ENCODE assay signal across 22 cellular contexts in genomic region chr7:129801882-129802281, GRCh38.
A peak's percentile ranks its signal among the peaks of the same experiment; 100 is the strongest.
DNase-seq lines count a peak whose midpoint lies in the region; ATAC-seq and TF ChIP-seq lines count a peak whose summit lies in the region.
"Had no signal": no experiment of that assay in that cellular context is flagged by ENCODE, and none has a peak within 500 bp of the region (broad histone marks: within the 10 kb centered on the region; RNA-seq: fewer than 3 reads in every experiment).

No MANE protein-coding gene starts in this region.

- no peaks in the 10 kb centered on the region for H3K27me3 ChIP-seq in spleen (replicated peaks in 1 of 7)
- H3K27me3 ChIP-seq: testis, uterus had no signal

- H3K36me3 Mint-ChIP-seq in WTC11 (no peaks in the 10 kb centered on the region), MCF 10A (ENCODE audit: insufficient read depth, unreplicated experiment) (no peaks in the 10 kb centered on the region)
- H3K36me3 Mint-ChIP-seq in activated T-helper 1 cell treated with anti-CD3 and anti-CD28 coated beads, Interleukin-12 subunit alpha, Interleukin-12 subunit beta, Interleukin-2, Interleukin-4 antibody, amounts not matched to agents 30 ng/mL and 10 ng/mL and 1 ng/mL, durations not matched to agents 14 hours and 24 hours and 36 hours (ENCODE audit: low read depth): no peaks in the 10 kb centered on the region

- POLR2A ChIA-PET in WTC11 (lab: Charles Lee): interaction anchor here (0.6 kb wide), 1 partner anchor 25 kb away, joined by 3 read pairs; no protein-coding TSS in a partner anchor
- POLR2A ChIA-PET in MCF 10A (lab: Yijun Ruan, JAX): no interaction called here

- peak; percentile 41 for ATAC-seq in WTC11
- ATAC-seq: activated CD8-positive, alpha-beta T cell treated with anti-CD3 and anti-CD28 coated beads for 36 hours had no signal

- H3K4me3 ChIP-seq in spleen: no peak overlapping the region
- H3K4me3 ChIP-seq: GM23248, smooth muscle cell, testis, uterus had no signal

- CTCF ChIA-PET in WTC11 (lab: Charles Lee): interaction anchor here (1.6 kb wide), 1 partner anchor 23 kb away, joined by 15 read pairs; no protein-coding TSS in a partner anchor
- CTCF ChIA-PET in MCF 10A (lab: Yijun Ruan, JAX): interaction anchor here (0.6 kb wide), 1 partner anchor 10 kb away, joined by 3 read pairs; no protein-coding TSS in a partner anchor

- TF ChIP-seq POLR2A in spleen (IDR thresholded peaks at IDR 0.05): no peak

- no TSS peak for BruUV-seq in MCF 10A (replicated peaks; lab: Mats Ljungman, UMichigan)

- no peaks in the 10 kb centered on the region for H3K9me3 ChIP-seq in spleen
- H3K9me3 ChIP-seq: neutrophil, testis, uterus had no signal

- 68 to 80% (median 71%) methylated on average over 5 of the region's 5 CpGs for WGBS in spleen, 5 donors

- TF ChIP-seq CTCF in WTC11 (IDR thresholded peaks at IDR 0.05) (no peak), spleen (IDR thresholded peaks at IDR 0.05 in 8 of 11, conservative IDR thresholded peaks at IDR 0.05 in 3 of 11) (no peak), MCF 10A (IDR thresholded peaks at IDR 0.05; ENCODE audit: unreplicated experiment) (no peak)

- H3K9me3 Mint-ChIP-seq in WTC11: no peaks in the 10 kb centered on the region
- no peaks in the 10 kb centered on the region for H3K9me3 Mint-ChIP-seq in MCF 10A (ENCODE audit: unreplicated experiment)
- H3K9me3 Mint-ChIP-seq in activated T-helper 1 cell treated with anti-CD3 and anti-CD28 coated beads, Interleukin-12 subunit alpha, Interleukin-12 subunit beta, Interleukin-2, Interleukin-4 antibody, amounts not matched to agents 30 ng/mL and 10 ng/mL and 1 ng/mL, durations not matched to agents 14 hours and 24 hours and 36 hours: no peaks in the 10 kb centered on the region
- H3K9me3 Mint-ChIP-seq: activated CD8-positive, alpha-beta T cell treated with anti-CD3 and anti-CD28 coated beads for 36 hours had no signal

- intact Hi-C loops in spleen (cut with DNase I; ENCODE audit: low total_unique reads) (no loop called here), MCF 10A (cut with micrococcal nuclease) (no loop called here)
- intact Hi-C loops in activated T-helper 1 cell treated with anti-CD3 and anti-CD28 coated beads, Interleukin-12 subunit alpha, Interleukin-12 subunit beta, Interleukin-2, Interleukin-4 antibody, amounts not matched to agents 30 ng/mL and 10 ng/mL and 1 ng/mL, durations not matched to agents 14 hours and 24 hours and 36 hours (cut with micrococcal nuclease): no loop called here

- H3K4me3 Mint-ChIP-seq in WTC11 (no peak overlapping the region), MCF 10A (ENCODE audit: unreplicated experiment) (no peak overlapping the region)
- no peak overlapping the region for H3K4me3 Mint-ChIP-seq in activated T-helper 1 cell treated with anti-CD3 and anti-CD28 coated beads, Interleukin-12 subunit alpha, Interleukin-12 subunit beta, Interleukin-2, Interleukin-4 antibody, amounts not matched to agents 30 ng/mL and 10 ng/mL and 1 ng/mL, durations not matched to agents 14 hours and 24 hours and 36 hours
- H3K4me3 Mint-ChIP-seq: activated CD8-positive, alpha-beta T cell treated with anti-CD3 and anti-CD28 coated beads for 36 hours had no signal

- peaks cover 0 to 4% (median 0%) of the 10 kb centered on the region in 6 donors for H3K4me1 ChIP-seq in spleen
- H3K4me1 ChIP-seq: testis, uterus had no signal

- in situ Hi-C loops in KBM-7 (cut with MboI; ENCODE audit: low pct_unique_long_range_greater_than_20kb, low sequenced_read_pairs): no loop called here

- no peaks in the 10 kb centered on the region for H3K36me3 ChIP-seq in spleen
- H3K36me3 ChIP-seq: neutrophil, uterus had no signal

- H3K27ac ChIP-seq in spleen: no peak overlapping the region
- H3K27ac ChIP-seq: GM23248, neutrophil, testis, uterus had no signal

- H3K27me3 Mint-ChIP-seq in WTC11 (ENCODE audit: low read depth) (peaks cover 5% of the 10 kb centered on the region; the same call in 1 of the 2 replicates), MCF 10A (ENCODE audit: insufficient read depth, unreplicated experiment) (no peaks in the 10 kb centered on the region)
- peaks cover 8% of the 10 kb centered on the region for H3K27me3 Mint-ChIP-seq in activated T-helper 1 cell treated with anti-CD3 and anti-CD28 coated beads, Interleukin-12 subunit alpha, Interleukin-12 subunit beta, Interleukin-2, Interleukin-4 antibody, amounts not matched to agents 30 ng/mL and 10 ng/mL and 1 ng/mL, durations not matched to agents 14 hours and 24 hours and 36 hours (ENCODE audit: insufficient read depth)
- H3K27me3 Mint-ChIP-seq: activated CD8-positive, alpha-beta T cell treated with anti-CD3 and anti-CD28 coated beads for 36 hours had no signal

- H3K4me1 Mint-ChIP-seq in WTC11 (peaks cover 53% of the 10 kb centered on the region), MCF 10A (ENCODE audit: insufficient read depth, unreplicated experiment) (peaks cover 5% of the 10 kb centered on the region)
- no peaks in the 10 kb centered on the region for H3K4me1 Mint-ChIP-seq in activated T-helper 1 cell treated with anti-CD3 and anti-CD28 coated beads, Interleukin-12 subunit alpha, Interleukin-12 subunit beta, Interleukin-2, Interleukin-4 antibody, amounts not matched to agents 30 ng/mL and 10 ng/mL and 1 ng/mL, durations not matched to agents 14 hours and 24 hours and 36 hours (ENCODE audit: low read depth)

- DNase-seq in NCI-H345 (lab: John Stamatoyannopoulos, UW): peak; percentile 35
- no peak for DNase-seq in NCI-H345 treated with DMSO at 0.1 percent for 48 hours (lab: John Stamatoyannopoulos, UW; ENCODE audit: unreplicated experiment)
- DNase-seq in NCI-H1436 (lab: John Stamatoyannopoulos, UW): peak; percentile 77
- peak; percentile 21 for DNase-seq in WTC11 (ENCODE audit: low spot score)
- peak; percentile 12 for DNase-seq in spleen
- DNase-seq in MCF 10A (ENCODE audit: unreplicated experiment): no peak
- no peak for DNase-seq in KBM-7
- DNase-seq in activated T-helper 1 cell treated with anti-CD3 and anti-CD28 coated beads, Interleukin-12 subunit alpha, Interleukin-12 subunit beta, Interleukin-2, Interleukin-4 antibody, amounts not matched to agents 30 ng/mL and 10 ng/mL and 1 ng/mL, durations not matched to agents 14 hours and 24 hours and 36 hours (ENCODE audit: low spot score): no peak
- DNase-seq: activated CD8-positive, alpha-beta T cell treated with anti-CD3 and anti-CD28 coated beads for 36 hours; activated naive CD4-positive, alpha-beta T cell; amniotic stem cell; C1 segment of cervical spinal cord; cortex of kidney; DMS 273 treated with DMSO at 0.1 percent for 48 hours; GM23248; NCI-H774; stimulated activated CD4-positive, alpha-beta T cell treated with anti-CD3 and anti-CD28 coated beads, Interleukin-2, amount 100 ng/mL, for 48 hours; stimulated activated naive CD4-positive, alpha-beta T cell; testis; uterus had no signal

- H3K27ac Mint-ChIP-seq in WTC11 (no peak overlapping the region), MCF 10A (ENCODE audit: low read depth, unreplicated experiment) (no peak overlapping the region)
- H3K27ac Mint-ChIP-seq in activated T-helper 1 cell treated with anti-CD3 and anti-CD28 coated beads, Interleukin-12 subunit alpha, Interleukin-12 subunit beta, Interleukin-2, Interleukin-4 antibody, amounts not matched to agents 30 ng/mL and 10 ng/mL and 1 ng/mL, durations not matched to agents 14 hours and 24 hours and 36 hours: no peak overlapping the region
- H3K27ac Mint-ChIP-seq: activated CD8-positive, alpha-beta T cell treated with anti-CD3 and anti-CD28 coated beads for 36 hours had no signal

TF ChIP-seq in WTC11, 78 proteins besides CTCF, POLR2A, EP300 and RAD21:
- no peak for TF ChIP-seq CREB1 (CRISPR knock-in tag; IDR thresholded peaks at IDR 0.05)
- TF ChIP-seq ZNF671 (CRISPR knock-in tag; IDR thresholded peaks at IDR 0.05): no peak
- no peak for TF ChIP-seq RORB (CRISPR knock-in tag; IDR thresholded peaks at IDR 0.05)
- TF ChIP-seq JAZF1 (CRISPR knock-in tag; IDR thresholded peaks at IDR 0.05): no peak
- no peak for TF ChIP-seq ZNF512 (CRISPR knock-in tag; IDR thresholded peaks at IDR 0.05; ENCODE audit: borderline replicate concordance)
- no peak for TF ChIP-seq ZNF317 (CRISPR knock-in tag; IDR thresholded peaks at IDR 0.05; ENCODE audit: borderline replicate concordance, low read depth)
- no peak for TF ChIP-seq FOXP1 (CRISPR knock-in tag; IDR thresholded peaks at IDR 0.05; ENCODE audit: borderline replicate concordance)
- TF ChIP-seq IRF2 (CRISPR knock-in tag; IDR thresholded peaks at IDR 0.05; ENCODE audit: borderline replicate concordance, low read depth): no peak

Comparison
In these comparisons a context has a peak if more than half of its experiments do, and no peak if none do; other contexts are left out.
1. DNase-seq: peak in NCI-H345 (single experiment), NCI-H1436 (single experiment), WTC11 (single experiment) and spleen (single experiment); none in NCI-H345 treated with DMSO at 0.1 percent for 48 hours (single experiment), MCF 10A (single experiment), KBM-7 (single experiment) and activated T-helper 1 cell treated with anti-CD3 and anti-CD28 coated beads, Interleukin-12 subunit alpha, Interleukin-12 subunit beta, Interleukin-2, Interleukin-4 antibody, amounts not matched to agents 30 ng/mL and 10 ng/mL and 1 ng/mL, durations not matched to agents 14 hours and 24 hours and 36 hours (single experiment).